1 cellular context compared by ENCODE assay signal in the genomic region with DNA sequence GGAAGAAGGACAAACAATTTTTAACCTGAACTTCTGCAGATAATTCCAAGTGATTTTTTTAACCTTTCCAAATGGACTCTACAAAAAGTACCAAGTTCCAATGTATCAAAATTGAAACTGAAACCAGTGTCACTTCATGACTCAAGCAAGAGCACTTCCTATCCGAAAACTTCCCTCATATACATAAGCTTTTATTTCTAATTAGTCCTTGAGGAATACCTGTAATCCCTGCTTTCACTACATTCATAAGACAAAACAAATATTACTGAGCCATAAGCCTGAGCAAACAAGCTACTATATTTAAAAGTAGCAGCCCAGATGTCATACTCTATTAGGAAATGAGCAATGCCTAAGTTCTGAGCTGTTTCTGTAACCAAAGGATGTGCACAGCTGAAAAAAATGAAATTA.
TF ChIP-seq lines count a peak whose summit lies in the region.

No MANE protein-coding gene starts in this region.

TF ChIP-seq in SK-N-SH, 30 proteins besides CTCF, POLR2A, EP300 and RAD21 (continued from another document):
- TF ChIP-seq, protein P1, sequence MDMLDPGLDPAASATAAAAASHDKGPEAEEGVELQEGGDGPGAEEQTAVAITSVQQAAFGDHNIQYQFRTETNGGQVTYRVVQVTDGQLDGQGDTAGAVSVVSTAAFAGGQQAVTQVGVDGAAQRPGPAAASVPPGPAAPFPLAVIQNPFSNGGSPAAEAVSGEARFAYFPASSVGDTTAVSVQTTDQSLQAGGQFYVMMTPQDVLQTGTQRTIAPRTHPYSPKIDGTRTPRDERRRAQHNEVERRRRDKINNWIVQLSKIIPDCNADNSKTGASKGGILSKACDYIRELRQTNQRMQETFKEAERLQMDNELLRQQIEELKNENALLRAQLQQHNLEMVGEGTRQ (IDR thresholded peaks at IDR 0.05; ENCODE audit: borderline replicate concordance, low read depth, low read length), result no peak
- TF ChIP-seq, protein P2, sequence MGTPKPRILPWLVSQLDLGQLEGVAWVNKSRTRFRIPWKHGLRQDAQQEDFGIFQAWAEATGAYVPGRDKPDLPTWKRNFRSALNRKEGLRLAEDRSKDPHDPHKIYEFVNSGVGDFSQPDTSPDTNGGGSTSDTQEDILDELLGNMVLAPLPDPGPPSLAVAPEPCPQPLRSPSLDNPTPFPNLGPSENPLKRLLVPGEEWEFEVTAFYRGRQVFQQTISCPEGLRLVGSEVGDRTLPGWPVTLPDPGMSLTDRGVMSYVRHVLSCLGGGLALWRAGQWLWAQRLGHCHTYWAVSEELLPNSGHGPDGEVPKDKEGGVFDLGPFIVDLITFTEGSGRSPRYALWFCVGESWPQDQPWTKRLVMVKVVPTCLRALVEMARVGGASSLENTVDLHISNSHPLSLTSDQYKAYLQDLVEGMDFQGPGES (IDR thresholded peaks at IDR 0.05; ENCODE audit: low read depth, low read length), result no peak
- no peak for TF ChIP-seq PBX3 (IDR thresholded peaks at IDR 0.05)
- no peak for TF ChIP-seq MEF2A (IDR thresholded peaks at IDR 0.05; ENCODE audit: borderline replicate concordance, low read depth)
- TF ChIP-seq NFIC (IDR thresholded peaks at IDR 0.05; ENCODE audit: borderline replicate concordance), result no peak
- no peak for TF ChIP-seq GATA2 (CRISPR knock-in tag; IDR thresholded peaks at IDR 0.05)
